2 cellular contexts compared by ENCODE assay signal in the genomic region with DNA sequence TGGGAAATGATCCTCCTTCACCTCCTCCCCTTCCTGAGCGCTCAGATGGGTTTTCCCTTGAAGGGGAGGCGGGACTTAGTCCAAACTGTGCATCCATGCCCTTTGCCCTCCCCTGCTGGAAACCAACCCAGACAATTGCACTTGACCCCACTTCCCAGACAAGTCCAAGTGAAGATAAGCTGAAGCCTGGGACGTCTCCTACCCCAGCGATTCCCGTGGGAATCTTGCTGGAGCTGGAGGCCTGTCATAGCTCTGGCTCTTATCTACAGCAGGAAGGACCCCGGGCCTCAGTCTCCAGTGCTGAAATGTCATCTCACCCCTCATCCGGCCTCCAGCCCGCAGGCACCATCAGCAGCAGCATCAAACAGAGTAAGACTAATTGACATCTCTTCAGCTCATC.
TF ChIP-seq lines count a peak whose summit lies in the region.

No MANE protein-coding gene starts in this region.

TF ChIP-seq in HepG2, 621 proteins besides CTCF, POLR2A, EP300 and RAD21:
- TF ChIP-seq ZNF589 (CRISPR knock-in tag; conservative IDR thresholded peaks at IDR 0.05) = no peak
- peak; percentile 42; the same call in 1 of the 2 replicates for TF ChIP-seq RXRA (CRISPR knock-in tag; IDR thresholded peaks at IDR 0.05)
- no peak for TF ChIP-seq THYN1 (CRISPR knock-in tag; IDR thresholded peaks at IDR 0.05; ENCODE audit: borderline replicate concordance, low read depth)
- no peak for TF ChIP-seq ZMYM2 (CRISPR knock-in tag; IDR thresholded peaks at IDR 0.05)
- TF ChIP-seq RARA (CRISPR knock-in tag; IDR thresholded peaks at IDR 0.05) = peak; percentile 52
- no peak for TF ChIP-seq ASH2L (IDR thresholded peaks at IDR 0.05; ENCODE audit: insufficient read length, low read depth, low read length)
- no peak for TF ChIP-seq ZNF430 (CRISPR knock-in tag; IDR thresholded peaks at IDR 0.05)
- no peak for TF ChIP-seq DR1 (CRISPR knock-in tag; IDR thresholded peaks at IDR 0.05)
- TF ChIP-seq ZNF354B (CRISPR knock-in tag; IDR thresholded peaks at IDR 0.05) = no peak
- TF ChIP-seq, protein P1, sequence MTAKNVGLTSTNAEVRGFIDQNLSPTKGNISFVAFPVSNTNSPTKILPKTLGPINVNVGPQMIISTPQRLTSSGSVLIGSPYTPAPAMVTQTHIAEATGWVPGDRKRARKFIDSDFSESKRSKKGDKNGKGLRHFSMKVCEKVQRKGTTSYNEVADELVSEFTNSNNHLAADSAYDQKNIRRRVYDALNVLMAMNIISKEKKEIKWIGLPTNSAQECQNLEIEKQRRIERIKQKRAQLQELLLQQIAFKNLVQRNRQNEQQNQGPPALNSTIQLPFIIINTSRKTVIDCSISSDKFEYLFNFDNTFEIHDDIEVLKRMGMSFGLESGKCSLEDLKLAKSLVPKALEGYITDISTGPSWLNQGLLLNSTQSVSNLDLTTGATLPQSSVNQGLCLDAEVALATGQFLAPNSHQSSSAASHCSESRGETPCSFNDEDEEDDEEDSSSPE (CRISPR knock-in tag; IDR thresholded peaks at IDR 0.05) = no peak
- no peak for TF ChIP-seq RFXANK (CRISPR knock-in tag; IDR thresholded peaks at IDR 0.05)

TF ChIP-seq in GM12891, 5 proteins besides CTCF, POLR2A, EP300 and RAD21:
- no peak for TF ChIP-seq TAF1 (IDR thresholded peaks at IDR 0.05; ENCODE audit: low read depth, low read length)
- no peak for TF ChIP-seq POU2F2 (IDR thresholded peaks at IDR 0.05; ENCODE audit: low read depth, low read length)
- no peak for TF ChIP-seq PAX5 (IDR thresholded peaks at IDR 0.05; ENCODE audit: insufficient read depth, low read length, severe bottlenecking)
- no peak for TF ChIP-seq SPI1 (IDR thresholded peaks at IDR 0.05; ENCODE audit: low read depth, low read length)
- no peak for TF ChIP-seq POLR2AphosphoS5 (IDR thresholded peaks at IDR 0.05; ENCODE audit: low read depth, low read length)
